Comparison of ENCODE assay signal across 8 cellular contexts in the genomic region with DNA sequence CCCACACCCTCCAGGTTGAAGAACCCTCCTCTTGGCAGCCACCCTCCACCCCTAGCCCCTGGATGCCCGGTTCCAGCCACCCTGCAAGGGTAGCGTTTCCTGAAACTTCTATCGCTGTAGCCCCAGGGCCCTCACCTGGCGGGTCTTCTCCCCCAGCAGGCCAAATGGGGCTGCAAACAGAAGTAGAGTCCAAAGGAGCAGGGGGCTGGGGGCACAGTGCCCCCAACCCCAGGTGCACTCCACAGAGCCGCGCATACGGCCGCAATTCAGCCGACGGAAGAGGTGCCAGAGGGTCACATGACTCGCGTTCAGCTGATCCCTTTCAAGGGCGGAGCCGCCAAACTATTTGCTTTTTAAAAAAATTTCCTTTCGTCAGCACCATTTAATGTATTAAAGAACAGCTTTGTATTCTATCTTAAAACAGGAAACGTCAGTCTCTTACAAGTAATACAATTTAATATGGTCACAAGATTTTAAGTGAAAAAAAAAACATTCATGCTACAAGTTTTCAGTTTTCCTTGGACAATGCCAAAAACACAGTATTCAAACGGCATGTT. TPM values are rescaled to one million over a fixed set of nuclear protein-coding genes. Genes with fewer than 3 reads are reported as not detected.
DNase-seq lines count a peak whose midpoint lies in the region; ATAC-seq and TF ChIP-seq lines count a peak whose summit lies in the region.

A gene with protein sequence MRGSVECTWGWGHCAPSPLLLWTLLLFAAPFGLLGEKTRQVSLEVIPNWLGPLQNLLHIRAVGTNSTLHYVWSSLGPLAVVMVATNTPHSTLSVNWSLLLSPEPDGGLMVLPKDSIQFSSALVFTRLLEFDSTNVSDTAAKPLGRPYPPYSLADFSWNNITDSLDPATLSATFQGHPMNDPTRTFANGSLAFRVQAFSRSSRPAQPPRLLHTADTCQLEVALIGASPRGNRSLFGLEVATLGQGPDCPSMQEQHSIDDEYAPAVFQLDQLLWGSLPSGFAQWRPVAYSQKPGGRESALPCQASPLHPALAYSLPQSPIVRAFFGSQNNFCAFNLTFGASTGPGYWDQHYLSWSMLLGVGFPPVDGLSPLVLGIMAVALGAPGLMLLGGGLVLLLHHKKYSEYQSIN (minus strand): TSS at position 289 of the 557 bp plus-strand sequence. CDS start 34 bp downstream, at position 255.

- no peak for TF ChIP-seq POLR2A in adrenal gland (IDR thresholded peaks at IDR 0.05)

- H2AFZ ChIP-seq in SU-DHL-6 (ENCODE audit: low read depth, low read length, severe bottlenecking), result peak within 1 kb of the TSS; percentile 98

- peak; percentile 66 for ATAC-seq in Right ventricle myocardium superior (ENCODE audit: poor library complexity)
- ATAC-seq in omental fat pad (ENCODE audit: low FRiP score), result no peak
- ATAC-seq in GM18520 (IDR thresholded peaks at IDR 0.05; ENCODE audit: unreplicated experiment), result no peak

- TF ChIP-seq CTCF in GM06990 (IDR thresholded peaks at IDR 0.05; ENCODE audit: insufficient read depth, low read length, poor library complexity, severe bottlenecking), result no peak
- no peak for TF ChIP-seq CTCF in SU-DHL-6 (IDR thresholded peaks at IDR 0.05; ENCODE audit: insufficient read depth, low read length, poor library complexity, severe bottlenecking)
- TF ChIP-seq CTCF in adrenal gland (IDR thresholded peaks at IDR 0.05), result no peak
- no peak for TF ChIP-seq CTCF in omental fat pad (IDR thresholded peaks at IDR 0.05)
- TF ChIP-seq CTCF in tibial artery (IDR thresholded peaks at IDR 0.05), result no peak

- H3F3A ChIP-seq in SU-DHL-6 (ENCODE audit: insufficient read depth), result no peaks in the 10 kb centered on the region

- H3K27ac ChIP-seq in KOPT-K1 (ENCODE audit: low read depth, low read length, poor library complexity, severe bottlenecking) (peak within 1 kb of the TSS; percentile 61), SU-DHL-6 (ENCODE audit: low read depth, low read length) (no peak within 1 kb of the TSS), adrenal gland (peak within 1 kb of the TSS in 4 of 5 donors; percentile 7 to 75 (median 64)), tibial artery (peak within 1 kb of the TSS; percentile 69 to 83)

- H3K4me3 ChIP-seq in GM06990 (replicated peaks; ENCODE audit: low read depth, low read length), result peak within 1 kb of the TSS; percentile 71
- peak within 1 kb of the TSS; percentile 84 for H3K4me3 ChIP-seq in SU-DHL-6 (ENCODE audit: insufficient read depth, low read length, poor library complexity, severe bottlenecking)
- peak within 1 kb of the TSS; percentile 30 to 90 (median 70) for H3K4me3 ChIP-seq in adrenal gland
- peak within 1 kb of the TSS; percentile 73 to 75 for H3K4me3 ChIP-seq in tibial artery

- H3K4me1 ChIP-seq in adrenal gland (replicated peaks in 1 of 2) (peaks cover 22 to 36% of the 10 kb centered on the region in 2 donors), tibial artery (peaks cover 0 to 35% (median 26%) of the 10 kb centered on the region in 4 donors)

- no peaks in the 10 kb centered on the region for H3K9me2 ChIP-seq in SU-DHL-6 (replicated peaks; ENCODE audit: insufficient read depth, low read length)

- no peaks in the 10 kb centered on the region for H3K27me3 ChIP-seq in GM06990 (replicated peaks; ENCODE audit: control insufficient read depth, insufficient read depth, low read length)
- H3K27me3 ChIP-seq in SU-DHL-6 (ENCODE audit: low read length), result no peaks in the 10 kb centered on the region
- H3K27me3 ChIP-seq in adrenal gland, result no peaks in the 10 kb centered on the region
- no peaks in the 10 kb centered on the region for H3K27me3 ChIP-seq in tibial artery

- WGBS in adrenal gland, 4 donors, result 0 to 2% (median 1%) methylated on average over 12 to 17 of the region's 17 CpGs

- H4K20me1 ChIP-seq in SU-DHL-6 (ENCODE audit: low read depth, low read length), result no peaks in the 10 kb centered on the region

- intact Hi-C loops in adrenal gland (cut with DNase I) (no loop called here), Right ventricle myocardium superior (cut with DNase I) (no loop called here), tibial artery (cut with DNase I; ENCODE audit: low total_unique reads) (no loop called here)

- H3K79me2 ChIP-seq in SU-DHL-6 (ENCODE audit: insufficient read depth, low read length), result no peaks in the 10 kb centered on the region

- DNase-seq in GM06990 (ENCODE audit: extremely low read depth, insufficient read length) (peak; percentile 27), adrenal gland (peak; percentile 63 to 81 (median 75)), Right ventricle myocardium superior (peak; percentile 85), omental fat pad (ENCODE audit: low spot score) (peak; percentile 58), tibial artery (peak; percentile 77 to 83)

- peak within 1 kb of the TSS; percentile 94 for H3K4me2 ChIP-seq in SU-DHL-6 (ENCODE audit: low read depth, low read length, poor library complexity, severe bottlenecking)

- no peaks in the 10 kb centered on the region for H3K9me3 ChIP-seq in KOPT-K1 (ENCODE audit: insufficient read depth, low read length, poor library complexity, severe bottlenecking)
- no peaks in the 10 kb centered on the region for H3K9me3 ChIP-seq in SU-DHL-6 (ENCODE audit: insufficient read depth, low read length)
- H3K9me3 ChIP-seq in adrenal gland (replicated peaks in 1 of 3), result no peaks in the 10 kb centered on the region
- H3K9me3 ChIP-seq in tibial artery, result no peaks in the 10 kb centered on the region

- H3K9ac ChIP-seq in SU-DHL-6 (ENCODE audit: low read length), result peak within 1 kb of the TSS; percentile 72

- no peaks in the 10 kb centered on the region for H3K36me3 ChIP-seq in GM06990 (ENCODE audit: control insufficient read depth, insufficient read depth, low read length)
- peaks cover 29% of the 10 kb centered on the region; the same call in 1 of the 2 replicates for H3K36me3 ChIP-seq in KOPT-K1 (ENCODE audit: insufficient read depth, low read length)
- no peaks in the 10 kb centered on the region for H3K36me3 ChIP-seq in SU-DHL-6 (ENCODE audit: low read length)
- peaks cover 0 to 14% of the 10 kb centered on the region in 2 donors for H3K36me3 ChIP-seq in adrenal gland (replicated peaks in 1 of 2)
- peaks cover 0 to 5% (median 0%) of the 10 kb centered on the region in 3 donors for H3K36me3 ChIP-seq in tibial artery

RNA-seq across cellular contexts. Expression of the gene that starts here (rescaled TPM):
- total RNA-seq in adrenal gland (100 to 1,000 TPM in 7 of 8 donors, 10 to 100 TPM in 1; 64.2 to 209 (median 164) TPM), Right ventricle myocardium superior (14.1 TPM), omental fat pad (10 to 100 TPM; 44.0 to 71.1 (median 55.9) TPM)
- 100 to 1,000 TPM in 1 of 3 donors, 10 to 100 TPM in 2; 49.8 to 134 (median 97.8) TPM for polyA plus RNA-seq in adrenal gland

Comparison
In these comparisons a context has a peak if more than half of its experiments do, and no peak if none do; other contexts are left out.
1. DNase-seq: peak in every context shown above with its lines; median percentile 85 in Right ventricle myocardium superior; 80 in tibial artery; 75 in adrenal gland; 58 in omental fat pad; 27 in GM06990.